7 cellular contexts compared by ENCODE assay signal in genomic region chr18:79068299-79068945, GRCh38. TPM values are rescaled to one million over a fixed set of nuclear protein-coding genes. Genes with fewer than 3 reads are reported as not detected.
DNase-seq lines count a peak whose midpoint lies in the region; ATAC-seq and TF ChIP-seq lines count a peak whose summit lies in the region.

No MANE protein-coding gene starts in this region.

- peak overlapping the region; percentile 98 for H2AFZ ChIP-seq in trophoblast cell (ENCODE audit: insufficient read depth, low read length, poor library complexity)

- H2BK12ac ChIP-seq in trophoblast cell (ENCODE audit: low read length): no peak overlapping the region

- H3K9me3 ChIP-seq in trophoblast cell (ENCODE audit: insufficient read depth, low read depth, low read length): peaks cover 21% of the 10 kb centered on the region

- peak overlapping the region; percentile 74 for H2BK120ac ChIP-seq in trophoblast cell (ENCODE audit: insufficient read depth, low read length, poor library complexity)

- H3K27ac ChIP-seq in trophoblast cell (ENCODE audit: low read depth, low read length): no peak overlapping the region

- H3K4me2 ChIP-seq in trophoblast cell (ENCODE audit: low read length): peak overlapping the region; percentile 61

- H2AK5ac ChIP-seq in trophoblast cell (ENCODE audit: low read length): peak overlapping the region; percentile 13

- peak overlapping the region; percentile 97 for H4K12ac ChIP-seq in trophoblast cell (ENCODE audit: low read depth, low read length)

- H3K4me3 ChIP-seq in WI38 (ENCODE audit: low read depth, low read length) (peak overlapping the region; percentile 92), fibroblast of mammary gland (ENCODE audit: control insufficient read depth, low read depth, low read length) (peak overlapping the region; percentile 36), trophoblast cell (ENCODE audit: low read depth, low read length) (peak overlapping the region; percentile 89)

- no peak overlapping the region for H3K9ac ChIP-seq in trophoblast cell (ENCODE audit: low read length)

- H3K4ac ChIP-seq in trophoblast cell (ENCODE audit: low read depth, low read length): no peak overlapping the region

- H3K14ac ChIP-seq in trophoblast cell (ENCODE audit: low read length): peak overlapping the region; percentile 92

- peak; percentile 1 for ATAC-seq in GM19023 (IDR thresholded peaks at IDR 0.05; ENCODE audit: unreplicated experiment)
- peak; percentile 38 for ATAC-seq in HG03135 (IDR thresholded peaks at IDR 0.05; ENCODE audit: unreplicated experiment)

- no peak overlapping the region for H3K23ac ChIP-seq in trophoblast cell (ENCODE audit: low read length)

- peaks cover 5% of the 10 kb centered on the region for H3K79me2 ChIP-seq in trophoblast cell (ENCODE audit: control insufficient read depth, insufficient read depth, low read length, poor library complexity)

- no peak for TF ChIP-seq CTCF in WI38 (IDR thresholded peaks at IDR 0.05; ENCODE audit: low read depth, low read length)
- no peak for TF ChIP-seq CTCF in fibroblast of mammary gland (conservative IDR thresholded peaks at IDR 0.05; ENCODE audit: control insufficient read depth, insufficient read depth, low read depth, low read length)

- DNase-seq in fibroblast of mammary gland (ENCODE audit: low read depth) (peak; percentile 15), trophoblast cell (no peak), SK-N-DZ (ENCODE audit: low spot score) (no peak), kidney tubule cell (ENCODE audit: low spot score) (no peak)

- H2BK5ac ChIP-seq in trophoblast cell (ENCODE audit: low read depth, low read length, poor library complexity): no peak overlapping the region

- peak overlapping the region; percentile 92 for H4K91ac ChIP-seq in trophoblast cell (ENCODE audit: low read depth, low read length)

- H3K36me3 ChIP-seq in trophoblast cell (ENCODE audit: control insufficient read depth in 1 of 2, insufficient read depth in 2 of 2, low read length in 2 of 2): peaks cover 0 to 7% of the 10 kb centered on the region in 2 experiments

- peak overlapping the region; percentile 82 for H3K18ac ChIP-seq in trophoblast cell (ENCODE audit: low read length)

- peaks cover 8% of the 10 kb centered on the region for H3K79me1 ChIP-seq in trophoblast cell (ENCODE audit: low read length)

- WGBS in trophoblast cell (ENCODE audit: extremely low coverage, insufficient coverage, insufficient read length): no CpG with 5 or more reads among the region's 51 CpGs

- peak overlapping the region; percentile 99 for H4K8ac ChIP-seq in trophoblast cell (ENCODE audit: low read depth, low read length)

- H3K27me3 ChIP-seq in trophoblast cell (ENCODE audit: insufficient read depth, low read length): no peaks in the 10 kb centered on the region

- peaks cover 4% of the 10 kb centered on the region in 2 experiments for H3K4me1 ChIP-seq in trophoblast cell (ENCODE audit: control insufficient read depth in 1 of 2, insufficient read depth in 2 of 2, low read length in 2 of 2)

RNA-seq across cellular contexts. Expression of gene ATP9B, which starts 0.8 kb away (rescaled TPM):
- polyA plus RNA-seq in trophoblast cell (2013): 6.8 and 7.0 TPM in 2 replicates
- polyA plus RNA-seq in SK-N-DZ (2014; cell fraction: cytosol; rRNA removed): 5.5 and 5.6 TPM in 2 replicates
- 9.4 and 18.7 TPM in 2 replicates for polyA plus RNA-seq in SK-N-DZ (2014; cell fraction: nucleus; rRNA removed)

Comparison
In these comparisons a context has a peak if more than half of its experiments do, and no peak if none do; other contexts are left out.
1. H3K4me3 ChIP-seq: peak in every context shown above with its lines; median percentile 92 in WI38; 89 in trophoblast cell; 36 in fibroblast of mammary gland.